36 cellular contexts compared by ENCODE assay signal in genomic region chr15:93989611-93990010, GRCh38.
"Had no signal": no experiment of that assay in that cellular context is flagged by ENCODE, and none has a peak within 500 bp of the region (broad histone marks: within the 10 kb centered on the region; RNA-seq: fewer than 3 reads in every experiment).

No MANE protein-coding gene starts in this region.

- ATAC-seq: activated CD8-positive, alpha-beta T cell treated with anti-CD3 and anti-CD28 coated beads for 36 hours; activated naive CD8-positive, alpha-beta T cell treated with anti-CD3 and anti-CD28 coated beads, Interleukin-2, amount 50 U/mL, for 24 hours; activated T-cell treated with anti-CD3 and anti-CD28 coated beads, Interleukin-2, amount 50 U/mL, for 72 hours; PC-3; SK-N-SH treated with all-trans-retinoic acid at 6 μM for 48 hours had no signal

- H3K27ac ChIP-seq: Peyer's patch, WERI-Rb-1 had no signal

- H3K9me3 Mint-ChIP-seq: activated CD8-positive, alpha-beta T cell treated with anti-CD3 and anti-CD28 coated beads for 36 hours; activated naive CD8-positive, alpha-beta T cell treated with anti-CD3 and anti-CD28 coated beads, Interleukin-2, amount 50 U/mL, for 24 hours; activated T-cell treated with anti-CD3 and anti-CD28 coated beads, Interleukin-2, amount 50 U/mL, for 72 hours; activated T-helper 2 cell treated with anti-CD3 and anti-CD28 coated beads, Interferon-gamma antibody, Interleukin-2, Interleukin-4, amounts not matched to agents 10 μg/mL and 5 μg/mL and 100 μg/mL, durations not matched to agents 14 hours and 24 hours and 36 hours had no signal

- H3K27ac Mint-ChIP-seq: activated CD8-positive, alpha-beta T cell treated with anti-CD3 and anti-CD28 coated beads for 36 hours; activated naive CD8-positive, alpha-beta T cell; activated naive CD8-positive, alpha-beta T cell treated with anti-CD3 and anti-CD28 coated beads, Interleukin-2, amount 50 U/mL, for 24 hours; activated T-cell treated with anti-CD3 and anti-CD28 coated beads, Interleukin-2, amount 50 U/mL, for 72 hours; activated T-helper 2 cell treated with anti-CD3 and anti-CD28 coated beads, Interferon-gamma antibody, Interleukin-2, Interleukin-4, amounts not matched to agents 10 μg/mL and 5 μg/mL and 100 μg/mL, durations not matched to agents 14 hours and 24 hours and 36 hours had no signal

- DNase-seq: activated CD4-positive, alpha-beta T cell treated with anti-CD3 and anti-CD28 coated beads for 1 hour; activated CD4-positive, alpha-beta T cell treated with anti-CD3 and anti-CD28 coated beads for 48 hours; activated CD4-positive, CD25-positive, alpha-beta regulatory T cell; activated CD8-positive, alpha-beta T cell treated with anti-CD3 and anti-CD28 coated beads for 36 hours; activated gamma-delta T cell; activated naive CD4-positive, alpha-beta T cell treated with Interleukin-2 at 50 U/mL for 16 hours; activated naive CD8-positive, alpha-beta T cell treated with anti-CD3 and anti-CD28 coated beads, Interleukin-2, amount 50 U/mL, for 24 hours; activated T-cell treated with anti-CD3 and anti-CD28 coated beads, Interleukin-2, amount 50 U/mL, for 1 hour; activated T-cell treated with anti-CD3 and anti-CD28 coated beads, Interleukin-2, amount 50 U/mL, for 72 hours; anterior cingulate cortex; caudate nucleus; Kasumi-1; KG1; MG63; NCI-H1048; NCI-H1105 treated with DMSO at 0.1 percent for 48 hours; NCI-H1436; NCI-H1694; NCI-H1930; NCI-H2081 treated with DMSO at 0.1 percent for 48 hours; NCI-H345; NCI-H526; NCI-H748 treated with DMSO at 0.1 percent for 48 hours; NK-92 treated with Interleukin-12 subunit alpha and Interleukin-12 subunit beta, amount 100 ng/mL, for 24 hours; PC-3; Peyer's patch; RPMI8226; SHP77 treated with DMSO at 0.1 percent for 48 hours; T-helper 1 cell; T-helper 2 cell; T-helper 9 cell; WERI-Rb-1 had no signal

- H3K36me3 ChIP-seq: MG63, Peyer's patch, WERI-Rb-1 had no signal

- H3K4me1 ChIP-seq: Peyer's patch had no signal

- H3K27me3 ChIP-seq: MG63, Peyer's patch had no signal

- H3K4me3 ChIP-seq: MG63, Peyer's patch had no signal

- H3K4me3 Mint-ChIP-seq: activated CD8-positive, alpha-beta T cell treated with anti-CD3 and anti-CD28 coated beads for 36 hours; activated naive CD8-positive, alpha-beta T cell; activated naive CD8-positive, alpha-beta T cell treated with anti-CD3 and anti-CD28 coated beads, Interleukin-2, amount 50 U/mL, for 24 hours; activated T-cell treated with anti-CD3 and anti-CD28 coated beads, Interleukin-2, amount 50 U/mL, for 72 hours; brain had no signal

- H3K9me3 ChIP-seq: MG63, Peyer's patch had no signal

- H3K36me3 Mint-ChIP-seq: activated naive CD8-positive, alpha-beta T cell; brain had no signal

- H3K27me3 Mint-ChIP-seq: activated CD8-positive, alpha-beta T cell treated with anti-CD3 and anti-CD28 coated beads for 36 hours; activated naive CD8-positive, alpha-beta T cell; brain had no signal
